Comparison of ENCODE assay signal across 8 cellular contexts in the genomic region with DNA sequence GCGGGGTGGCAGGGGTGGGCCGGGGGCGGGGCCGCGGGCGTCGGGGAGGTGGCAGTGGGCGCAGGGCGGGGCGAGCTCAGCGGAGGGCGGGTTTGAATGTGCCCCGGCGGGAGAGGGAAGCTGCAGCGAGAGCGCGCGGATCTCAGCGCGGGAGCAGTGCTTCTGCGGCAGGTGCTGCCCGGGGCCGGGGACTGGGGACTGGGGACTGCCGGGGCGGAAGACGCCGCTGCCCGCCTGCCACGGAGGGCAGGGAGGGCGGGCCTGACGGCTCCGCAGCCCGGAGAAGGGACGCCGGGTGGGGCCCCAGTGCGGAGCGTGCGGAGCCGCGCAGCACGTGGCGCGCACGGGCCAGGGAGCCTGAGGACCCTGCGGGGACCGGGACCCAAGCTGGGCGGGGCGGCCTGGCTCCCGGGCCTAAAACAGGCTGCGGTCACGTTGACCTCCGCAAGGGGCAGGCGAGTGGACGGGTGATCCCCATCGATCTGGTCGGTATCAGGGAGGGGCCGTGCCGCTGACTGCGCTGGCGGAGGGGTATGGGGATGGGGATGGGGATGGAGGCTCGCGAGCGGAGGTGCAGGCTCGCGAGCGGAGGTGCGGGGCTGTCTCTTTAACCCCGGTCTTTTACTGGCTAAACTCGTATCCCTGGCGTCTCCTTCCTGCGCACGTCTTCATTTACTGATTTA. TPM values are rescaled to one million over a fixed set of nuclear protein-coding genes. Genes with fewer than 3 reads are reported as not detected.
DNase-seq lines count a peak whose midpoint lies in the region; ATAC-seq and TF ChIP-seq lines count a peak whose summit lies in the region.

Gene SLC29A1, plus strand, starts transcription at position 125 of the 683 bp plus-strand sequence. CDS start 3,719 bp downstream, outside the sequence.

- H3K4me3 ChIP-seq in NB4 (ENCODE audit: low read depth, low read length) (peak within 1 kb of the TSS; percentile 94), left ventricle myocardium inferior (peak within 1 kb of the TSS; percentile 88), uterus (peak within 1 kb of the TSS; percentile 36 to 47)

- ATAC-seq in GM21737 (IDR thresholded peaks at IDR 0.05; ENCODE audit: unreplicated experiment) = peak; percentile 46

- TF ChIP-seq POLR2A in NB4 (IDR thresholded peaks at IDR 0.05; ENCODE audit: extremely low read depth, insufficient read length) (peak; percentile 81), uterus (IDR thresholded peaks at IDR 0.05) (peak; percentile 38 to 45)

- WGBS in adipose tissue, 3 donors = 1% methylated on average over 58 to 72 of the region's 72 CpGs

- H3K9me3 ChIP-seq in left ventricle myocardium inferior (replicated peaks) (no peaks in the 10 kb centered on the region), uterus (no peaks in the 10 kb centered on the region)

- no peaks in the 10 kb centered on the region for H3K27me3 ChIP-seq in left ventricle myocardium inferior (ENCODE audit: low read depth)
- no peaks in the 10 kb centered on the region for H3K27me3 ChIP-seq in uterus

- H3K27ac ChIP-seq in adipose tissue (ENCODE audit: low read depth, low read length) = no peak within 1 kb of the TSS
- H3K27ac ChIP-seq in left ventricle myocardium inferior (replicated peaks) = peak within 1 kb of the TSS; percentile 98
- peak within 1 kb of the TSS; percentile 89 to 91 for H3K27ac ChIP-seq in uterus

- DNase-seq in DMS 273 treated with DMSO at 0.1 percent for 48 hours (lab: John Stamatoyannopoulos, UW) (peak; percentile 26), NB4 (ENCODE audit: low read depth) (peak; percentile 93), left ventricle myocardium inferior (peak; percentile 89), pulmonary artery endothelial cell (ENCODE audit: low read depth, low spot score) (no peak), uterus (peak; percentile 74)

- TF ChIP-seq CTCF in NB4 (IDR thresholded peaks at IDR 0.05; ENCODE audit: low read depth, low read length) = no peak
- TF ChIP-seq CTCF in left ventricle myocardium inferior (IDR thresholded peaks at IDR 0.05; ENCODE audit: borderline replicate concordance) = no peak
- no peak for TF ChIP-seq CTCF in uterus (IDR thresholded peaks at IDR 0.05)

- intact Hi-C loops in T-helper 1 cell treated with Interleukin-12 subunit alpha and Interleukin-12 subunit beta and Interleukin-4 antibody, amounts not matched to agents 30 ng/mL and 1 ng/mL, for 36 hours (cut with micrococcal nuclease) = loop anchor here (1.0 to 5.0 kb wide), 5 partner anchors 23 to 596 kb away; partner anchors contain the start of genes AARS2, CDC5L, GTPBP2 and NFKBIE
- intact Hi-C loops in left ventricle myocardium inferior (cut with micrococcal nuclease) = no loop called here
- intact Hi-C loops in uterus (cut with DNase I; ENCODE audit: low total_unique reads) = no loop called here

- H3K4me1 ChIP-seq in left ventricle myocardium inferior = peaks cover 98% of the 10 kb centered on the region
- H3K4me1 ChIP-seq in uterus = peaks cover 0 to 31% of the 10 kb centered on the region in 2 donors

- H3K36me3 ChIP-seq in left ventricle myocardium inferior (no peaks in the 10 kb centered on the region), uterus (no peaks in the 10 kb centered on the region)

RNA-seq across cellular contexts. Expression of gene SLC29A1, which starts in this region (rescaled TPM):
- total RNA-seq in T-helper 1 cell treated with Interleukin-12 subunit alpha and Interleukin-12 subunit beta and Interleukin-4 antibody, amounts not matched to agents 30 ng/mL and 1 ng/mL, for 36 hours = 33.5 and 39.7 TPM in 2 replicates
- 100 to 1,000 TPM in 1 of 3 donors, 10 to 100 TPM in 2; 50.7 to 253 (median 57.6) TPM for polyA plus RNA-seq in adipose tissue
- total RNA-seq in left ventricle myocardium inferior (154 TPM), pulmonary artery endothelial cell (72.0 and 88.4 TPM in 2 replicates), uterus (100 to 1,000 TPM in 2 of 4 donors, 10 to 100 TPM in 2; 29.9 to 150 (median 95.1) TPM)

Comparison
In these comparisons a context has a peak if more than half of its experiments do, and no peak if none do; other contexts are left out.
1. H3K4me3 ChIP-seq: peak in every context shown above with its lines; median percentile 94 in NB4; 88 in left ventricle myocardium inferior; 42 in uterus.